ENCODE assay signal across 15 cellular contexts in the genomic region with DNA sequence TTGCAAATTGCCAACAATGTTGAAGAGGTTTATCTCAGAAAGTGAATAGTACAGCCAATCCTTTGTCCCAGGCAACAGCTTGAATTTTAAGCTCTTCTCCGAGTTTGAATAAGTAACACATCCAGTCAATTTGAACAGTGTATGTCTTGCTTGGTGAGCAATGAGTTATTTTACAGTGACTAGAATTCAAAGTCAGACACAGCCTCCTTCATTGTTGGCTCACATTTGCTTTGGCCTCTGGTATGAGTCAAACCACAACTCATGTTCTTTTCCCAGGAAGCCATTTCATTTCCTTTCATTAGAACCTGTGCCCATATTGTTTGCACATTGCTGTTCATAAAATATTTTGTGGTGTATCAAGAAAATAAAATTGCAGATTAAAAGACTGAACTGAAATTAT.
DNase-seq lines count a peak whose midpoint lies in the region; ATAC-seq and TF ChIP-seq lines count a peak whose summit lies in the region.
"Had no signal": no experiment of that assay in that cellular context is flagged by ENCODE, and none has a peak within 500 bp of the region (broad histone marks: within the 10 kb centered on the region; RNA-seq: fewer than 3 reads in every experiment).

No MANE protein-coding gene starts in this region.

- no peaks in the 10 kb centered on the region for H3K9me3 ChIP-seq in mucosa of descending colon
- H3K9me3 ChIP-seq: upper lobe of left lung had no signal

- intact Hi-C loops in mucosa of descending colon (cut with DNase I, micrococcal nuclease) = no loop called here

- ATAC-seq in mucosa of descending colon = peak; percentile 52
- ATAC-seq: activated CD4-positive, CD25-positive, alpha-beta regulatory T cell treated with anti-CD3 and anti-CD28 coated beads, Interleukin-2, amount 50 U/mL, for 24 hours; activated naive CD8-positive, alpha-beta T cell treated with anti-CD3 and anti-CD28 coated beads, Interleukin-2, amount 50 U/mL, for 24 hours had no signal

- H3K4me1 ChIP-seq in mucosa of descending colon (ENCODE audit: low read depth) = no peaks in the 10 kb centered on the region
- H3K4me1 ChIP-seq: upper lobe of left lung had no signal

- H3K4me3 ChIP-seq in epithelial cell of proximal tubule (ENCODE audit: low read depth, low read length) (no peak overlapping the region), mucosa of descending colon (no peak overlapping the region)
- H3K4me3 ChIP-seq: upper lobe of left lung had no signal

- H3K36me3 ChIP-seq in mucosa of descending colon (ENCODE audit: low read depth) = no peaks in the 10 kb centered on the region
- H3K36me3 ChIP-seq: upper lobe of left lung had no signal

- DNase-seq in EH (ENCODE audit: low read depth) (peak; percentile 8), RKO (ENCODE audit: low spot score) (peak; percentile 28), epithelial cell of proximal tubule (ENCODE audit: low read depth) (peak; percentile 89), mucosa of descending colon (no peak), NCI-H446 (lab: John Stamatoyannopoulos, UW) (no peak), C1 segment of cervical spinal cord (lab: John Stamatoyannopoulos, UW) (no peak), DMS79 treated with DMSO at 0.1 percent for 48 hours (lab: John Stamatoyannopoulos, UW) (no peak), anterior cingulate cortex (lab: John Stamatoyannopoulos, UW) (no peak)
- DNase-seq: activated naive CD8-positive, alpha-beta T cell treated with anti-CD3 and anti-CD28 coated beads, Interleukin-2, amount 50 U/mL, for 24 hours; kidney; naive B cell; NCI-H1092 treated with DMSO at 0.1 percent for 48 hours; stimulated activated CD4-positive, alpha-beta T cell treated with anti-CD3 and anti-CD28 coated beads, Interleukin-4, amount 100 ng/mL, for 1 hour; upper lobe of left lung had no signal

- TF ChIP-seq CTCF in epithelial cell of proximal tubule (conservative IDR thresholded peaks at IDR 0.05; ENCODE audit: low read depth, low read length) (no peak), mucosa of descending colon (IDR thresholded peaks at IDR 0.05) (no peak)

Comparison
In these comparisons a context has a peak if more than half of its experiments do, and no peak if none do; other contexts are left out.
1. DNase-seq: peak in EH (single experiment), RKO (single experiment) and epithelial cell of proximal tubule (single experiment); none in mucosa of descending colon (0 of 3), NCI-H446 (0 of 2), C1 segment of cervical spinal cord (0 of 14), DMS79 treated with DMSO at 0.1 percent for 48 hours (single experiment) and anterior cingulate cortex (0 of 58).